Comparison of ENCODE assay signal across 10 cellular contexts in the genomic region with DNA sequence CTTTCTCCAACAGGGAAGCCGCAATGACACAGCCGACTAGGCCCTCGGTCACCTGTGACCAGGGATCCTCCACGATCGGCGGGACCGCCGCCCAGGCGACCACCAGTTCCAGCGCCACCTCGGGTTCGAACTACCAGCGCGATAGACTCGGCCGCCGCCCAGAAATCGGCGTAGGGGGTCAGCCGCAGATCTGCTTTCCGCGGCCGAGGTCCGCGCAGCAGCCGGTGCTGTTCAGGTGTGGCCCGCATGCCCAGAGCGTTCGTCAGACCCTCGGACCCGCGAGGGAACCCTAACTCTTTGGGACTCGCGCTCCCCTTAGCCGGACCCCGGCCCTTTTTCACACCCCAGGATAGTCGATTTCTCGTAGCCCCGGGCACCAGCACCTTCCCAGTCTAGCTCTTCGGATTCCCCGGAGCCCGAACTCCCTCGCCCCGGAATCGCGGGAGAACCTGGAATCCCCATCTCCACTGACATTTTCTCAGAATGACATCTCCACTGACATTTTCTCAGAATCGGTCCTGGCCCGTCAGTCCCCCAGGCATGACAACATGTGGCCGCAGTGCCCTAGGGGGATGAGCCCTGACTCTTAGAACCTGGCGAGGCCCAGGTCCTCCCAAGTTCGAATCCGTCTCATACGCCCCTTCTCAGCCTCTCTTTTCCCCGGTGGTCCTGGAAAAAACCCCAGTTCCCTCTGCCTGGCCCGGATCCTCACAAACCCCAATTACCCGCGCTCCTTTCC. TPM values are rescaled to one million over a fixed set of nuclear protein-coding genes. Genes with fewer than 3 reads are reported as not detected.
DNase-seq lines count a peak whose midpoint lies in the region; ATAC-seq and TF ChIP-seq lines count a peak whose summit lies in the region.
"Had no signal": no experiment of that assay in that cellular context is flagged by ENCODE, and none has a peak within 500 bp of the region (broad histone marks: within the 10 kb centered on the region; RNA-seq: fewer than 3 reads in every experiment).

No MANE protein-coding gene starts in this region.

- H3K79me2 ChIP-seq in mammary epithelial cell (ENCODE audit: insufficient read depth, low read length) (no peaks in the 10 kb centered on the region), mesendoderm (ENCODE audit: control insufficient read depth, insufficient read depth, low read length) (no peaks in the 10 kb centered on the region)

- H3K9ac ChIP-seq in mammary epithelial cell (ENCODE audit: insufficient read depth, low read length) (no peak overlapping the region), mesendoderm (ENCODE audit: low read length) (no peak overlapping the region)

- no peak overlapping the region for H3K18ac ChIP-seq in mesendoderm (ENCODE audit: low read length)

- CTCF ChIA-PET in mammary epithelial cell (lab: Charles Lee; ENCODE audit: low non-redundant PET) = no interaction called here

- H2BK5ac ChIP-seq in mesendoderm (ENCODE audit: low read length) = no peak overlapping the region

- no peak for DNase-seq in activated T-cell treated with anti-CD3 and anti-CD28 coated beads, Interleukin-2, amount 50 U/mL, for 72 hours
- no peak for DNase-seq in activated T-cell treated with anti-CD3 and anti-CD28 coated beads, Interleukin-2, amount 50 U/mL, for 1 hour
- DNase-seq in mammary epithelial cell (no peak), mesendoderm (no peak), thyroid gland (no peak), A172 (ENCODE audit: low spot score) (no peak), body of pancreas (no peak)
- DNase-seq: NCI-H2029 had no signal

- no peak overlapping the region for H2BK15ac ChIP-seq in mesendoderm (replicated peaks; ENCODE audit: low read depth)

- H3K4me1 Mint-ChIP-seq in activated T-cell treated with anti-CD3 and anti-CD28 coated beads, Interleukin-2, amount 50 U/mL, for 72 hours (ENCODE audit: low read depth) = peaks cover 34% of the 10 kb centered on the region

- peak overlapping the region; percentile 96 for H2AFZ ChIP-seq in mammary epithelial cell (ENCODE audit: low read depth, low read length)

- TF ChIP-seq POLR2A in thyroid gland (IDR thresholded peaks at IDR 0.05) = no peak
- TF ChIP-seq POLR2A in body of pancreas (IDR thresholded peaks at IDR 0.05) = no peak

- H3K79me1 ChIP-seq in mesendoderm (ENCODE audit: low read length) = no peaks in the 10 kb centered on the region

- intact Hi-C loops in mammary epithelial cell (cut with micrococcal nuclease) = no loop called here
- intact Hi-C loops in thyroid gland (cut with DNase I) = no loop called here
- intact Hi-C loops in body of pancreas (cut with DNase I) = no loop called here

- no peak overlapping the region for H4K8ac ChIP-seq in mesendoderm (ENCODE audit: low read depth, low read length)

- ATAC-seq in activated T-cell treated with anti-CD3 and anti-CD28 coated beads, Interleukin-2, amount 50 U/mL, for 72 hours (replicated peaks in 1 of 2) = no peak
- ATAC-seq in GM18517 (IDR thresholded peaks at IDR 0.05; ENCODE audit: unreplicated experiment) = no peak
- no peak for ATAC-seq in body of pancreas

- H4K5ac ChIP-seq in mesendoderm (ENCODE audit: low read length) = no peak overlapping the region

- H3K4me1 ChIP-seq in mammary epithelial cell (ENCODE audit: insufficient read depth, low read length) (peaks cover 16% of the 10 kb centered on the region), mesendoderm (ENCODE audit: control insufficient read depth, low read depth, low read length) (no peaks in the 10 kb centered on the region), thyroid gland (peaks cover 12 to 16% of the 10 kb centered on the region in 2 donors), body of pancreas (peaks cover 15% of the 10 kb centered on the region)

- H3K4me2 ChIP-seq in mammary epithelial cell (ENCODE audit: insufficient read depth, low read depth, low read length) (peak overlapping the region; percentile 95), mesendoderm (ENCODE audit: low read length) (peak overlapping the region; percentile 24)

- BruUV-seq in mammary epithelial cell (replicated peaks; lab: Mats Ljungman, UMichigan) = no TSS peak

- 59% methylated on average over 20 of the region's 57 CpGs for WGBS in mammary epithelial cell (ENCODE audit: low coverage, missing lambda C conversion rate)
- no CpG with 5 or more reads among the region's 57 CpGs for WGBS in mesendoderm (ENCODE audit: extremely low coverage, insufficient coverage, low lambda C conversion rate)
- WGBS in thyroid gland, 2 donors = 37 to 67% methylated on average over 18 to 47 of the region's 57 CpGs
- 39 to 85% methylated on average over 20 to 55 of the region's 57 CpGs for WGBS in body of pancreas, 2 donors

- H3K9me3 Mint-ChIP-seq in activated T-cell treated with anti-CD3 and anti-CD28 coated beads, Interleukin-2, amount 50 U/mL, for 72 hours = peaks cover 0 to 1% of the 10 kb centered on the region in 2 donors

- H3K27ac ChIP-seq in mammary epithelial cell (ENCODE audit: insufficient read depth, low read depth, low read length) = no peak overlapping the region
- H3K27ac ChIP-seq in mesendoderm (ENCODE audit: low read depth, low read length) = no peak overlapping the region
- H3K27ac ChIP-seq in thyroid gland = no peak overlapping the region
- no peak overlapping the region for H3K27ac ChIP-seq in body of pancreas

- H3K23ac ChIP-seq in mesendoderm (ENCODE audit: low read length) = no peak overlapping the region

- peak overlapping the region; percentile 28 for H3K56ac ChIP-seq in mesendoderm (ENCODE audit: low read length)

- H4K20me1 ChIP-seq in mammary epithelial cell (ENCODE audit: insufficient read depth, low read length) = no peaks in the 10 kb centered on the region

- dilution Hi-C loops in mammary epithelial cell (cut with HindIII; ENCODE audit: low sequenced_read_pairs) = no loop called here

- TF ChIP-seq CTCF in mammary epithelial cell (conservative IDR thresholded peaks at IDR 0.05 in 1 of 2, IDR thresholded peaks at IDR 0.05 in 1 of 2; ENCODE audit: extremely low read depth in 1 of 2, insufficient read depth in 1 of 2, low read depth in 1 of 2, low read length in 2 of 2) (no peak), thyroid gland (IDR thresholded peaks at IDR 0.05) (no peak), body of pancreas (IDR thresholded peaks at IDR 0.05) (no peak)

- H3K4ac ChIP-seq in mesendoderm (ENCODE audit: low read depth, low read length) = no peak overlapping the region

- H3K27me3 ChIP-seq in mammary epithelial cell (ENCODE audit: insufficient read depth, low read length) (no peaks in the 10 kb centered on the region), mesendoderm (ENCODE audit: insufficient read depth, low read length, poor library complexity) (no peaks in the 10 kb centered on the region), thyroid gland (no peaks in the 10 kb centered on the region), body of pancreas (no peaks in the 10 kb centered on the region)

- H2BK120ac ChIP-seq in mesendoderm (ENCODE audit: low read depth, low read length) = no peak overlapping the region

- no peak overlapping the region for H2AK5ac ChIP-seq in mesendoderm (ENCODE audit: low read length)

- H3K27me3 Mint-ChIP-seq in activated T-cell treated with anti-CD3 and anti-CD28 coated beads, Interleukin-2, amount 50 U/mL, for 72 hours (ENCODE audit: low read depth) = peaks cover 48% of the 10 kb centered on the region

- H3K9me3 ChIP-seq in mammary epithelial cell (replicated peaks; ENCODE audit: insufficient read depth, low read length) (no peaks in the 10 kb centered on the region), thyroid gland (no peaks in the 10 kb centered on the region), body of pancreas (no peaks in the 10 kb centered on the region)

- peak overlapping the region; percentile 86 for H3K27ac Mint-ChIP-seq in activated T-cell treated with anti-CD3 and anti-CD28 coated beads, Interleukin-2, amount 50 U/mL, for 72 hours

- no peaks in the 10 kb centered on the region for H3K36me3 ChIP-seq in mammary epithelial cell (ENCODE audit: insufficient read depth, low read length)
- no peaks in the 10 kb centered on the region for H3K36me3 ChIP-seq in mesendoderm (ENCODE audit: control insufficient read depth, insufficient read depth, low read length)
- H3K36me3 ChIP-seq in thyroid gland = no peaks in the 10 kb centered on the region
- H3K36me3 ChIP-seq in body of pancreas (replicated peaks in 1 of 2; ENCODE audit: insufficient read depth in 1 of 2, low read depth in 2 of 2) = no peaks in the 10 kb centered on the region

- peaks cover 3 to 4% of the 10 kb centered on the region in 2 donors for H3K36me3 Mint-ChIP-seq in activated T-cell treated with anti-CD3 and anti-CD28 coated beads, Interleukin-2, amount 50 U/mL, for 72 hours (ENCODE audit: insufficient read depth in 2 of 2)

- H3K4me3 ChIP-seq in mammary epithelial cell (replicated peaks in 1 of 3; ENCODE audit: insufficient read depth in 1 of 3, low read depth in 2 of 3, low read length in 3 of 3) = peak overlapping the region; percentile 43 to 66 (median 54)
- H3K4me3 ChIP-seq in mesendoderm (ENCODE audit: low read length) = no peak overlapping the region
- peak overlapping the region in 2 of 3 donors; percentile 6 to 49 for H3K4me3 ChIP-seq in thyroid gland (replicated peaks in 1 of 3)
- peak overlapping the region in 1 of 2 donors; percentile 52 for H3K4me3 ChIP-seq in body of pancreas

- H3K4me3 Mint-ChIP-seq in activated T-cell treated with anti-CD3 and anti-CD28 coated beads, Interleukin-2, amount 50 U/mL, for 72 hours = peak overlapping the region; percentile 91 to 98

- in situ Hi-C loops in mammary epithelial cell (cut with MboI; ENCODE audit: low sequenced_read_pairs in 2 of 2) = no loop called here

RNA-seq across cellular contexts. Expression of a gene that starts 0.4 kb away (rescaled TPM):
- total RNA-seq in activated T-cell treated with anti-CD3 and anti-CD28 coated beads, Interleukin-2, amount 50 U/mL, for 72 hours = not detected
- total RNA-seq in mammary epithelial cell = not detected
- not detected for polyA plus RNA-seq in mammary epithelial cell
- polyA minus RNA-seq in mammary epithelial cell = not detected
- not detected for polyA plus RNA-seq in mesendoderm (2013, experiment 1 of 2)
- polyA plus RNA-seq in mesendoderm (2013, experiment 2 of 2) = not detected
- not detected for total RNA-seq in thyroid gland
- not detected in 2 replicates for total RNA-seq in A172 (2014; rRNA removed; shearing (Covaris generic))
- total RNA-seq in body of pancreas = not detected
- total RNA-seq: H4 had no signal

RNA-seq across cellular contexts. Expression of a gene that starts 19.5 kb away (rescaled TPM):
- 1 to 10 TPM in 1 of 2 donors, under 1 TPM in 1; 0.34 to 2.0 TPM for total RNA-seq in activated T-cell treated with anti-CD3 and anti-CD28 coated beads, Interleukin-2, amount 50 U/mL, for 72 hours
- not detected for total RNA-seq in mammary epithelial cell
- 0.02 TPM for polyA plus RNA-seq in mammary epithelial cell
- not detected for polyA minus RNA-seq in mammary epithelial cell
- polyA plus RNA-seq in mesendoderm (2013, experiment 1 of 2) = 0.29 TPM
- 0.38 TPM for polyA plus RNA-seq in mesendoderm (2013, experiment 2 of 2)
- total RNA-seq in thyroid gland = under 1 TPM in 2 of 4 donors, not detected in 2; 0.11 to 0.27 TPM
- not detected in 2 replicates for total RNA-seq in A172 (2014; rRNA removed; shearing (Covaris generic))
- not detected for total RNA-seq in body of pancreas
- total RNA-seq: H4 had no signal

RNA-seq across cellular contexts. Expression of a gene that starts 59.5 kb away (rescaled TPM):
- total RNA-seq in activated T-cell treated with anti-CD3 and anti-CD28 coated beads, Interleukin-2, amount 50 U/mL, for 72 hours = 10 to 100 TPM; 33.4 to 35.7 TPM
- total RNA-seq in mammary epithelial cell (10 to 100 TPM; 11.3 to 13.5 TPM), thyroid gland (10 to 100 TPM; 10.3 to 13.9 (median 12.0) TPM), body of pancreas (10 to 100 TPM in 1 of 2 donors, 1 to 10 TPM in 1; 4.4 to 12.5 TPM)
- polyA plus RNA-seq in mammary epithelial cell = 17.1 TPM
- 19.4 TPM for polyA minus RNA-seq in mammary epithelial cell
- polyA plus RNA-seq in mesendoderm (2013, experiment 1 of 2) = 13.7 TPM
- polyA plus RNA-seq in mesendoderm (2013, experiment 2 of 2) = 12.8 TPM
- total RNA-seq in A172 (2014; rRNA removed; shearing (Covaris generic)) = 13.2 and 14.8 TPM in 2 replicates
